In the genomic region with DNA sequence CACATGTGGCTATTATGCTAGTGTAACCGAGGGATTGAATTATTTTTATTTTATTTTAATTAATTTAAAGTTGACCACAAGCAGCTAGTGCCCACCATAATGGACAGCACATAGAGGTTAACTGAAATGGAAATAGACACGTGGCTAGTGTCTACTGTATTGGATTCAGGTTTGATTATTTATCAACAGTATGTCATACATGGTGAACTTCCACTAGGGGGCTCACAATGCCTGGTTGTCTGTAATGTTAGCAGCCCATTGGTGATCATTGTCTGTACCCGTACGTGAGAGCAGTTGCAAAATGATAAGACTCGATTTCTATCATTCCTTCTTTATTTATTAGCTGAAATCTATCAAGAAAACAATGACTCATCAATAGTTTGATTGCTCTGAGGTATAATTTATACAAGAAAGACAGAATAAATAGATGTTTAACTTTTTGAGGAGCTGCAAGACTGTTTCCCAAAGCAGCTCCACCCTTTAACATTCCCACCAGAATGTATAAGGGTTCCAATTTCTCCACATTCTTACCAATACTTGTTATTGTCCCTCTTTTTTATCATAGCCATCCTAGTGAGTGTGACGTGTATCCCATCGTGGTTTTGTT, we compare ENCODE assay signal across 8 cellular contexts.
A peak's percentile ranks its signal among the peaks of the same experiment; 100 is the strongest.
DNase-seq lines count a peak whose midpoint lies in the region; ATAC-seq, FAIRE-seq and TF ChIP-seq lines count a peak whose summit lies in the region.

No MANE protein-coding gene starts in this region.

- H2BK15ac ChIP-seq in H1 (ENCODE audit: low read length) (no peak overlapping the region), mesendoderm (replicated peaks; ENCODE audit: low read depth) (no peak overlapping the region)

- H3K27me3 Mint-ChIP-seq in CD4-positive, alpha-beta T cell = no peaks in the 10 kb centered on the region

- peak in 8 of 10 experiments; percentile 1 to 39 (median 20) for DNase-seq in CD4-positive, alpha-beta T cell
- peak; percentile 86 for DNase-seq in NCI-H2227 (lab: John Stamatoyannopoulos, UW; ENCODE audit: unreplicated experiment)
- peak; percentile 55 for DNase-seq in WERI-Rb-1
- no peak for DNase-seq in H1 (ENCODE audit: low read depth in 1 of 2, low spot score in 2 of 2)
- peak; percentile 65 for DNase-seq in mesendoderm
- peak; percentile 60 for DNase-seq in stromal cell of bone marrow (ENCODE audit: low read depth)

- no peak overlapping the region for H2BK12ac ChIP-seq in H1 (ENCODE audit: low read depth, low read length)

- H3K14ac ChIP-seq in H1 (ENCODE audit: insufficient read length) = no peak overlapping the region

- peak; percentile 92 for ATAC-seq in CD4-positive, alpha-beta T cell (ENCODE audit: poor library complexity)
- ATAC-seq in GM18873 (IDR thresholded peaks at IDR 0.05; ENCODE audit: low FRiP score, unreplicated experiment) (peak; percentile 84), HG03135 (IDR thresholded peaks at IDR 0.05; ENCODE audit: unreplicated experiment) (peak; percentile 87)

- H3K23ac ChIP-seq in H1 (ENCODE audit: insufficient read length) = no peak overlapping the region
- no peak overlapping the region for H3K23ac ChIP-seq in mesendoderm (ENCODE audit: low read length)

- H2AK5ac ChIP-seq in H1 (ENCODE audit: low read depth, low read length) (no peak overlapping the region), mesendoderm (ENCODE audit: low read length) (no peak overlapping the region)

- H2BK5ac ChIP-seq in H1 (ENCODE audit: low read depth, low read length) (no peak overlapping the region), mesendoderm (ENCODE audit: low read length) (no peak overlapping the region)

- peak; percentile 84 to 85 for TF ChIP-seq RAD21 in H1 (IDR thresholded peaks at IDR 0.05 in 1 of 2, conservative IDR thresholded peaks at IDR 0.05 in 1 of 2; ENCODE audit: low read depth in 2 of 2, low read length in 2 of 2)

- TF ChIP-seq CTCF in CD4-positive, alpha-beta T cell (IDR thresholded peaks at IDR 0.05) = peak; percentile 92
- peak; percentile 69 for TF ChIP-seq CTCF in WERI-Rb-1 (IDR thresholded peaks at IDR 0.05; ENCODE audit: low read depth, low read length)
- peak; percentile 24 to 83 (median 58) for TF ChIP-seq CTCF in H1 (IDR thresholded peaks at IDR 0.05; ENCODE audit: control extremely low read depth in 1 of 3, insufficient read depth in 1 of 3, low read depth in 1 of 3, low read length in 3 of 3)

- FAIRE-seq in H1 (lab: Jason Lieb, UNC) = peak; percentile 94

- H3K4me2 ChIP-seq in H1 (ENCODE audit: insufficient read depth in 1 of 2, low read depth in 2 of 2, low read length in 2 of 2) (no peak overlapping the region), mesendoderm (ENCODE audit: low read length) (no peak overlapping the region)

- H3K9ac ChIP-seq in H1 (replicated peaks in 1 of 4; ENCODE audit: extremely low read depth in 1 of 4, low read depth in 3 of 4, low read length in 3 of 4) = no peak overlapping the region
- no peak overlapping the region for H3K9ac ChIP-seq in mesendoderm (ENCODE audit: low read length)

- H3K9me3 Mint-ChIP-seq in CD4-positive, alpha-beta T cell = no peaks in the 10 kb centered on the region

- H3K4me1 ChIP-seq in H1 (replicated peaks in 1 of 4; ENCODE audit: control insufficient read depth in 3 of 4, insufficient read depth in 4 of 4, low read length in 3 of 4) (no peaks in the 10 kb centered on the region), mesendoderm (ENCODE audit: control insufficient read depth, low read depth, low read length) (no peaks in the 10 kb centered on the region)

- H3K27me3 ChIP-seq in CD4-positive, alpha-beta T cell (ENCODE audit: control insufficient read depth, insufficient read depth, low read length) = no peaks in the 10 kb centered on the region
- no peaks in the 10 kb centered on the region for H3K27me3 ChIP-seq in WERI-Rb-1 (ENCODE audit: insufficient read depth, low read depth, severe bottlenecking)
- no peaks in the 10 kb centered on the region for H3K27me3 ChIP-seq in H1 (replicated peaks in 1 of 4; ENCODE audit: control insufficient read depth in 3 of 4, extremely low read depth in 1 of 4, insufficient read depth in 3 of 4, low read length in 3 of 4)
- no peaks in the 10 kb centered on the region for H3K27me3 ChIP-seq in mesendoderm (ENCODE audit: insufficient read depth, low read length, poor library complexity)

- no peak overlapping the region for H4K91ac ChIP-seq in H1 (replicated peaks; ENCODE audit: insufficient read length, low read length)

- no peak overlapping the region for H3K4me3 ChIP-seq in WERI-Rb-1 (ENCODE audit: low read depth, low read length)
- H3K4me3 ChIP-seq in H1 (ENCODE audit: extremely low read depth in 1 of 4, insufficient read depth in 2 of 4, low read depth in 3 of 4, low read length in 4 of 4) = no peak overlapping the region
- H3K4me3 ChIP-seq in mesendoderm (ENCODE audit: low read length) = no peak overlapping the region

- no peaks in the 10 kb centered on the region for H3K9me3 ChIP-seq in CD4-positive, alpha-beta T cell (ENCODE audit: control insufficient read depth, low read length)
- H3K9me3 ChIP-seq in WERI-Rb-1 (ENCODE audit: severe bottlenecking) (no peaks in the 10 kb centered on the region), H1 (ENCODE audit: insufficient read depth in 2 of 2, low read depth in 1 of 2, low read length in 1 of 2) (no peaks in the 10 kb centered on the region)

- intact Hi-C loops in CD4-positive, alpha-beta T cell (cut with DNase I, micrococcal nuclease) = loop anchor here (2.0 to 5.0 kb wide), 3 partner anchors 508 to 886 kb away; no protein-coding TSS in a partner anchor

- no peaks in the 10 kb centered on the region for H3K36me3 Mint-ChIP-seq in CD4-positive, alpha-beta T cell (ENCODE audit: low read depth)

- CTCF ChIA-PET in CD4-positive, alpha-beta T cell (lab: Charles Lee) = interaction anchor here (1.0 to 1.3 kb wide), 4 partner anchors 9 to 1112 kb away, joined by 3 to 4 read pairs (median 4); no protein-coding TSS in a partner anchor
- CTCF ChIA-PET in H1 (lab: Charles Lee; ENCODE audit: partially characterized antibody) = interaction anchor here (0.6 to 1.3 kb wide), 36 partner anchors 8 to 1076 kb away, joined by 3 to 11 read pairs (median 3); partner anchors contain the start of gene DLX2

- WGBS in H1 (ENCODE audit: extremely low coverage in 1 of 2, insufficient coverage in 1 of 2, insufficient read length in 1 of 2, insufficient replicate concordance in 2 of 2, low coverage in 1 of 2, low lambda C conversion rate in 2 of 2, missing lambda C conversion rate in 1 of 2), 2 experiments = 33% methylated on average over 7 of the region's 7 CpGs; no CpG with 5 or more reads in 1 of the 2 experiments
- no CpG with 5 or more reads among the region's 7 CpGs for WGBS in mesendoderm (ENCODE audit: extremely low coverage, insufficient coverage, low lambda C conversion rate)

- H3K4me3 Mint-ChIP-seq in CD4-positive, alpha-beta T cell = no peak overlapping the region

- no peaks in the 10 kb centered on the region for H4K20me1 ChIP-seq in H1 (replicated peaks in 1 of 2; ENCODE audit: control insufficient read depth in 1 of 2, insufficient read depth in 2 of 2, low read length in 2 of 2)

- peaks cover 6% of the 10 kb centered on the region for H3K4me1 Mint-ChIP-seq in CD4-positive, alpha-beta T cell (ENCODE audit: low read depth)

- H3K79me1 ChIP-seq in H1 (ENCODE audit: low read depth, low read length) (no peaks in the 10 kb centered on the region), mesendoderm (ENCODE audit: low read length) (no peaks in the 10 kb centered on the region)

- H3K36me3 ChIP-seq in WERI-Rb-1 = no peaks in the 10 kb centered on the region
- H3K36me3 ChIP-seq in H1 (ENCODE audit: control insufficient read depth in 2 of 4, insufficient read depth in 4 of 4, low read length in 3 of 4) = no peaks in the 10 kb centered on the region
- no peaks in the 10 kb centered on the region for H3K36me3 ChIP-seq in mesendoderm (ENCODE audit: control insufficient read depth, insufficient read depth, low read length)

- H3K56ac ChIP-seq in H1 (replicated peaks; ENCODE audit: insufficient read length, low read depth, low read length) (no peak overlapping the region), mesendoderm (ENCODE audit: low read length) (no peak overlapping the region)

- no peak overlapping the region for H2BK20ac ChIP-seq in H1 (ENCODE audit: low read length)

- TF ChIP-seq POLR2A in H1 (IDR thresholded peaks at IDR 0.05; ENCODE audit: control extremely low read depth in 1 of 2, low read depth in 2 of 2, low read length in 2 of 2) = no peak

- no peak overlapping the region for H2AFZ ChIP-seq in H1 (ENCODE audit: low read length)

- H4K8ac ChIP-seq in H1 (ENCODE audit: extremely low read depth, insufficient read depth, low read length) (no peak overlapping the region), mesendoderm (ENCODE audit: low read depth, low read length) (no peak overlapping the region)

- H4K5ac ChIP-seq in H1 (ENCODE audit: insufficient read length, low read depth, low read length) = no peak overlapping the region
- H4K5ac ChIP-seq in mesendoderm (ENCODE audit: low read length) = no peak overlapping the region

- H3K4ac ChIP-seq in H1 (replicated peaks; ENCODE audit: insufficient read length, low read depth, low read length) = no peak overlapping the region
- no peak overlapping the region for H3K4ac ChIP-seq in mesendoderm (ENCODE audit: low read depth, low read length)

- TF ChIP-seq EP300 in H1 (IDR thresholded peaks at IDR 0.05; ENCODE audit: borderline replicate concordance in 1 of 2, low read depth in 2 of 2, low read length in 2 of 2) = no peak

- H3K79me2 ChIP-seq in H1 (ENCODE audit: control insufficient read depth in 1 of 2, insufficient read depth in 2 of 2, low read length in 2 of 2) = no peaks in the 10 kb centered on the region
- no peaks in the 10 kb centered on the region for H3K79me2 ChIP-seq in mesendoderm (ENCODE audit: control insufficient read depth, insufficient read depth, low read length)

- H3K27ac ChIP-seq in CD4-positive, alpha-beta T cell (ENCODE audit: low read depth, low read length) = no peak overlapping the region
- H3K27ac ChIP-seq in WERI-Rb-1 (no peak overlapping the region), H1 (ENCODE audit: low read depth, low read length) (no peak overlapping the region), mesendoderm (ENCODE audit: low read depth, low read length) (no peak overlapping the region)

- H3K18ac ChIP-seq in H1 (ENCODE audit: extremely low read depth, low read length) = no peak overlapping the region
- no peak overlapping the region for H3K18ac ChIP-seq in mesendoderm (ENCODE audit: low read length)

- no peak overlapping the region for H2BK120ac ChIP-seq in H1 (replicated peaks; ENCODE audit: low read depth, low read length)
- no peak overlapping the region for H2BK120ac ChIP-seq in mesendoderm (ENCODE audit: low read depth, low read length)

- no peaks in the 10 kb centered on the region for H3K23me2 ChIP-seq in H1 (ENCODE audit: low read depth, low read length)

- H3K27ac Mint-ChIP-seq in CD4-positive, alpha-beta T cell = no peak overlapping the region

- POLR2A ChIA-PET in CD4-positive, alpha-beta T cell (lab: Charles Lee) = no interaction called here
- POLR2A ChIA-PET in H1 (lab: Charles Lee; ENCODE audit: partially characterized antibody) = no interaction called here

TF ChIP-seq in H1, 55 proteins besides CTCF, POLR2A, EP300 and RAD21:
- TF ChIP-seq RNF2 (IDR thresholded peaks at IDR 0.05; ENCODE audit: borderline replicate concordance, low read depth, low read length, missing control alignments, poor library complexity, severe bottlenecking) (no peak), ZNF274 (IDR thresholded peaks at IDR 0.05; ENCODE audit: borderline replicate concordance, extremely low read depth, low read length) (no peak), CREB1 (IDR thresholded peaks at IDR 0.05) (0 out of 2 replicates have a peak, but pooled peaks have one; percentile 46)

Comparison
In these comparisons a context has a peak if more than half of its experiments do, and no peak if none do; other contexts are left out.
1. DNase-seq: peak in CD4-positive, alpha-beta T cell (8 of 10), NCI-H2227 (single experiment), WERI-Rb-1 (single experiment), mesendoderm (single experiment) and stromal cell of bone marrow (single experiment); none in H1 (0 of 2).
2. Peak in every context shown above with its lines, with median percentiles within 50 percentile points of each other: ATAC-seq and CTCF ChIP-seq.